ENCODE assay signal across 1 cellular context in genomic region chr1:147233903-147234302, GRCh38. TPM values are rescaled to one million over a fixed set of nuclear protein-coding genes. Genes with fewer than 3 reads are reported as not detected.
"Had no signal": no experiment of that assay in that cellular context is flagged by ENCODE, and none has a peak within 500 bp of the region (broad histone marks: within the 10 kb centered on the region; RNA-seq: fewer than 3 reads in every experiment).

No MANE protein-coding gene starts in this region.

RNA-seq across cellular contexts. Expression of gene FMO5, which starts 8.8 kb away (rescaled TPM):
- total RNA-seq: bronchial epithelial cell had no signal
